ENCODE assay signal across 8 cellular contexts in genomic region chr10:73644015-73644743, GRCh38. TPM values are rescaled to one million over a fixed set of nuclear protein-coding genes. Genes with fewer than 3 reads are reported as not detected.
DNase-seq lines count a peak whose midpoint lies in the region; ATAC-seq and TF ChIP-seq lines count a peak whose summit lies in the region.

No MANE protein-coding gene starts in this region.

- no peak overlapping the region for H3K9ac ChIP-seq in Loucy (ENCODE audit: low read depth, low read length, poor library complexity, severe bottlenecking)

- no peaks in the 10 kb centered on the region for H4K20me1 ChIP-seq in Loucy (ENCODE audit: insufficient read depth, low read length, poor library complexity, severe bottlenecking)

- H3K27ac ChIP-seq in adrenal gland (no peak overlapping the region), heart left ventricle (peak overlapping the region in 9 of 12 donors; percentile 32 to 99 (median 62))

- H3K36me3 ChIP-seq in Loucy (ENCODE audit: insufficient read depth, low read length) (no peaks in the 10 kb centered on the region), adrenal gland (replicated peaks in 1 of 2) (no peaks in the 10 kb centered on the region), heart left ventricle (no peaks in the 10 kb centered on the region)

- intact Hi-C loops in adrenal gland (cut with DNase I), result loop anchor here (2.0 to 5.0 kb wide), 2 partner anchors 112 to 115 kb away; no protein-coding TSS in a partner anchor
- intact Hi-C loops in heart left ventricle (cut with DNase I), result loop anchor here (1.0 to 10.0 kb wide), 6 partner anchors 52 to 387 kb away; partner anchors contain the start of gene USP54 (in 1 of the 10)

- DNase-seq in activated gamma-delta T cell treated with Interleukin-2 at 50 U/mL for 16 hours (peak; percentile 46), activated gamma-delta T cell (lab: John Stamatoyannopoulos, UW) (no peak), adrenal gland (peak; percentile 43 to 84 (median 62)), heart left ventricle (peak in 4 of 5 donors; percentile 43 to 60 (median 47)), putamen (ENCODE audit: low spot score) (peak; percentile 67)

- no peaks in the 10 kb centered on the region for H3K27me3 ChIP-seq in Loucy (ENCODE audit: insufficient read depth, low read length, poor library complexity, severe bottlenecking)
- no peaks in the 10 kb centered on the region for H3K27me3 ChIP-seq in adrenal gland
- H3K27me3 ChIP-seq in heart left ventricle, result no peaks in the 10 kb centered on the region

- H3F3A ChIP-seq in Loucy (ENCODE audit: low read depth), result no peaks in the 10 kb centered on the region

- no peak overlapping the region for H3K4me3 ChIP-seq in Loucy (ENCODE audit: low read length, poor library complexity, severe bottlenecking)
- H3K4me3 ChIP-seq in adrenal gland, result no peak overlapping the region
- peak overlapping the region in 2 of 12 donors; percentile 4 to 30 for H3K4me3 ChIP-seq in heart left ventricle

- no peaks in the 10 kb centered on the region; the same call in 1 of the 2 replicates for H3K79me2 ChIP-seq in Loucy (ENCODE audit: insufficient read depth, low read length)

- peak overlapping the region; percentile 14 for H3K4me2 ChIP-seq in Loucy (ENCODE audit: low read depth, low read length, poor library complexity, severe bottlenecking)

- peak; percentile 96 for TF ChIP-seq CTCF in Loucy (conservative IDR thresholded peaks at IDR 0.05; ENCODE audit: low read length)
- TF ChIP-seq CTCF in adrenal gland (IDR thresholded peaks at IDR 0.05), result peak; percentile 73 to 98 (median 93)
- TF ChIP-seq CTCF in heart left ventricle (IDR thresholded peaks at IDR 0.05), result peak; percentile 74 to 91 (median 86)

- peak overlapping the region; percentile 52 for H2AFZ ChIP-seq in Loucy (ENCODE audit: low read length)

- H3K4me1 ChIP-seq in Loucy (ENCODE audit: insufficient read depth, low read length, poor library complexity, severe bottlenecking), result peaks cover 7% of the 10 kb centered on the region
- peaks cover 0 to 12% of the 10 kb centered on the region in 2 donors for H3K4me1 ChIP-seq in adrenal gland (replicated peaks in 1 of 2)
- H3K4me1 ChIP-seq in heart left ventricle, result peaks cover 3 to 38% (median 23%) of the 10 kb centered on the region in 12 donors

- H3K9me2 ChIP-seq in Loucy (replicated peaks; ENCODE audit: low read depth, low read length), result no peaks in the 10 kb centered on the region

- ATAC-seq in SK-N-SH treated with all-trans-retinoic acid at 6 μM for 48 hours (peak; percentile 70), heart left ventricle (peak; percentile 12 to 42 (median 26)), HG03135 (IDR thresholded peaks at IDR 0.05; ENCODE audit: unreplicated experiment) (no peak)

- WGBS in adrenal gland, 4 donors, result 16 to 22% (median 19%) methylated on average over 5 of the region's 5 CpGs
- WGBS in heart left ventricle, 4 donors, result 11 to 18% (median 16%) methylated on average over 5 of the region's 5 CpGs

- H3K9me3 ChIP-seq in Loucy (ENCODE audit: insufficient read depth, low read depth, low read length) (no peaks in the 10 kb centered on the region), adrenal gland (replicated peaks in 1 of 3) (no peaks in the 10 kb centered on the region), heart left ventricle (no peaks in the 10 kb centered on the region)

- TF ChIP-seq POLR2A in adrenal gland (IDR thresholded peaks at IDR 0.05), result no peak
- TF ChIP-seq POLR2A in heart left ventricle (IDR thresholded peaks at IDR 0.05), result no peak

TF ChIP-seq in SK-N-SH treated with all-trans-retinoic acid at 6 μM for 48 hours, 23 proteins besides CTCF, POLR2A, EP300 and RAD21:
- TF ChIP-seq ZC3H10 (CRISPR knock-in tag; IDR thresholded peaks at IDR 0.05), result no peak
- no peak for TF ChIP-seq TOX (CRISPR knock-in tag; IDR thresholded peaks at IDR 0.05; ENCODE audit: borderline replicate concordance)
- no peak for TF ChIP-seq CREB5 (CRISPR knock-in tag; IDR thresholded peaks at IDR 0.05; ENCODE audit: low read depth)
- TF ChIP-seq ISL1 (CRISPR knock-in tag; IDR thresholded peaks at IDR 0.05), result no peak
- no peak for TF ChIP-seq ZFP3 (CRISPR knock-in tag; IDR thresholded peaks at IDR 0.05)
- TF ChIP-seq GLIS3 (CRISPR knock-in tag; IDR thresholded peaks at IDR 0.05), result no peak
- TF ChIP-seq PATZ1 (CRISPR knock-in tag; IDR thresholded peaks at IDR 0.05; ENCODE audit: borderline replicate concordance), result no peak
- no peak for TF ChIP-seq ZNF565 (CRISPR knock-in tag; conservative IDR thresholded peaks at IDR 0.05; ENCODE audit: low read depth)
- TF ChIP-seq TSHZ2 (CRISPR knock-in tag; IDR thresholded peaks at IDR 0.05), result no peak
- TF ChIP-seq ZFP30 (CRISPR knock-in tag; IDR thresholded peaks at IDR 0.05), result no peak
- no peak for TF ChIP-seq ESRRG (CRISPR knock-in tag; IDR thresholded peaks at IDR 0.05)
TF ChIP-seq in SK-N-SH treated with all-trans-retinoic acid at 6 μM for 48 hours: peak in this region for 0.

RNA-seq across cellular contexts. Expression of gene MYOZ1, which starts 2.9 kb away (rescaled TPM):
- 1 to 10 TPM in 1 of 8 donors, under 1 TPM in 7; 0.18 to 4.2 (median 0.46) TPM for total RNA-seq in adrenal gland
- under 1 TPM; 0.40 to 0.74 (median 0.48) TPM for polyA plus RNA-seq in adrenal gland
- total RNA-seq in heart left ventricle, result 1 to 10 TPM in 3 of 9 donors, under 1 TPM in 5, not detected in 1; 0.23 to 2.5 (median 0.74) TPM
- under 1 TPM; 0.28 to 0.76 TPM for polyA plus RNA-seq in heart left ventricle

RNA-seq across cellular contexts. Expression of gene SYNPO2L, which starts 11.7 kb away (rescaled TPM):
- total RNA-seq in adrenal gland (1 to 10 TPM in 3 of 8 donors, under 1 TPM in 3, not detected in 2; 0.12 to 4.3 (median 0.91) TPM), heart left ventricle (100 to 1,000 TPM; 129 to 649 (median 387) TPM)
- polyA plus RNA-seq in adrenal gland (under 1 TPM; 0.27 to 0.48 (median 0.32) TPM), heart left ventricle (100 to 1,000 TPM in 1 of 2 donors, 10 to 100 TPM in 1; 77.8 to 246 TPM)

RNA-seq across cellular contexts. Expression of gene USP54, which starts 53.0 kb away (rescaled TPM):
- total RNA-seq in adrenal gland (10 to 100 TPM; 10.0 to 26.8 (median 18.3) TPM), heart left ventricle (10 to 100 TPM; 14.1 to 37.3 (median 20.1) TPM)
- polyA plus RNA-seq in adrenal gland (10 to 100 TPM in 1 of 3 donors, 1 to 10 TPM in 2; 7.3 to 11.6 (median 7.8) TPM), heart left ventricle (10 to 100 TPM in 1 of 2 donors, 1 to 10 TPM in 1; 9.1 to 10.4 TPM)

RNA-seq across cellular contexts. Expression of gene AGAP5, which starts 53.7 kb away (rescaled TPM):
- total RNA-seq in adrenal gland (10 to 100 TPM in 2 of 8 donors, 1 to 10 TPM in 6; 4.6 to 16.1 (median 7.0) TPM), heart left ventricle (1 to 10 TPM; 1.2 to 6.2 (median 3.3) TPM)
- polyA plus RNA-seq in adrenal gland (10 to 100 TPM in 2 of 3 donors, 1 to 10 TPM in 1; 5.8 to 19.0 (median 13.3) TPM), heart left ventricle (1 to 10 TPM; 1.4 to 6.0 TPM)

Comparison
In these comparisons a context has a peak if more than half of its experiments do, and no peak if none do; other contexts are left out.
1. H3K27ac ChIP-seq: peak in heart left ventricle (9 of 12); none in adrenal gland (0 of 5).
2. RNA of gene SYNPO2L, which starts 11.7 kb away (total RNA-seq): 129 to 649 TPM in heart left ventricle; 0.12 to 4.3 TPM in adrenal gland; every median in the first group is over 10 times any median in the second.
3. Peak in every context shown above with its lines, with median percentiles within 50 percentile points of each other: CTCF ChIP-seq.